In genomic region chr7:135321556-135321955, GRCh38 we compare ENCODE assay signal across 10 cellular contexts.
DNase-seq lines count a peak whose midpoint lies in the region; ATAC-seq and TF ChIP-seq lines count a peak whose summit lies in the region.
"Had no signal": no experiment of that assay in that cellular context is flagged by ENCODE, and none has a peak within 500 bp of the region (broad histone marks: within the 10 kb centered on the region; RNA-seq: fewer than 3 reads in every experiment).

No MANE protein-coding gene starts in this region.

- H3K9me3 ChIP-seq in tibial artery, result no peaks in the 10 kb centered on the region

- peak; percentile 27 to 74 for DNase-seq in NCI-H2081 (lab: John Stamatoyannopoulos, UW)
- no peak for DNase-seq in NCI-H2081 treated with DMSO at 0.1 percent for 48 hours (lab: John Stamatoyannopoulos, UW)
- peak; percentile 26 for DNase-seq in NCI-H774 (lab: John Stamatoyannopoulos, UW)
- DNase-seq in epithelial cell of esophagus (ENCODE audit: low read depth), result peak; percentile 67
- DNase-seq in renal cortical epithelial cell (ENCODE audit: low read depth), result peak; percentile 68
- DNase-seq in activated naive CD4-positive, alpha-beta T cell treated with anti-CD3 and anti-CD28 coated beads, Interleukin-2, amount 50 U/mL, for 72 hours (ENCODE audit: low spot score in 2 of 2), result no peak
- no peak for DNase-seq in activated CD8-positive, alpha-beta memory T cell treated with anti-CD3 and anti-CD28 coated beads, Interleukin-2, amount 50 U/mL, for 4 hours
- DNase-seq in tibial artery, result no peak
- DNase-seq: islet precursor cell had no signal

- no peaks in the 10 kb centered on the region for H3K36me3 ChIP-seq in tibial artery

- no peaks in the 10 kb centered on the region for H3K27me3 ChIP-seq in tibial artery

- peaks cover 0 to 8% of the 10 kb centered on the region in 2 donors for H3K36me3 Mint-ChIP-seq in activated naive CD4-positive, alpha-beta T cell treated with anti-CD3 and anti-CD28 coated beads, Interleukin-2, amount 50 U/mL, for 72 hours

- H3K27ac ChIP-seq in tibial artery, result no peak overlapping the region

- peaks cover 9 to 17% of the 10 kb centered on the region in 2 donors for H3K9me3 Mint-ChIP-seq in activated naive CD4-positive, alpha-beta T cell treated with anti-CD3 and anti-CD28 coated beads, Interleukin-2, amount 50 U/mL, for 72 hours

- no peak overlapping the region for H3K4me3 ChIP-seq in epithelial cell of esophagus (ENCODE audit: low read length)
- H3K4me3 ChIP-seq in tibial artery, result no peak overlapping the region

- no peak for ATAC-seq in activated naive CD4-positive, alpha-beta T cell treated with anti-CD3 and anti-CD28 coated beads, Interleukin-2, amount 50 U/mL, for 72 hours

- TF ChIP-seq CTCF in epithelial cell of esophagus (IDR thresholded peaks at IDR 0.05; ENCODE audit: insufficient read depth, low read depth, low read length, missing control alignments) (no peak), tibial artery (IDR thresholded peaks at IDR 0.05) (no peak)

- H3K27ac Mint-ChIP-seq in activated naive CD4-positive, alpha-beta T cell treated with anti-CD3 and anti-CD28 coated beads, Interleukin-2, amount 50 U/mL, for 72 hours, result no peak overlapping the region
- H3K27ac Mint-ChIP-seq: T-helper 2 cell treated with Interferon-gamma antibody and Interleukin-4, amounts not matched to agents 5 μg/mL and 100 μg/mL, for 36 hours had no signal

- peaks cover 0 to 6% (median 3%) of the 10 kb centered on the region in 4 donors for H3K4me1 ChIP-seq in tibial artery

- intact Hi-C loops in tibial artery (cut with DNase I; ENCODE audit: low total_unique reads), result no loop called here

Comparison
In these comparisons a context has a peak if more than half of its experiments do, and no peak if none do; other contexts are left out.
1. DNase-seq: peak in NCI-H2081 (2 of 2), NCI-H774 (single experiment), epithelial cell of esophagus (single experiment) and renal cortical epithelial cell (single experiment); none in NCI-H2081 treated with DMSO at 0.1 percent for 48 hours (single experiment), activated naive CD4-positive, alpha-beta T cell treated with anti-CD3 and anti-CD28 coated beads, Interleukin-2, amount 50 U/mL, for 72 hours (0 of 2), activated CD8-positive, alpha-beta memory T cell treated with anti-CD3 and anti-CD28 coated beads, Interleukin-2, amount 50 U/mL, for 4 hours (single experiment) and tibial artery (0 of 2).